Comparison of ENCODE assay signal across 9 cellular contexts in the genomic region with DNA sequence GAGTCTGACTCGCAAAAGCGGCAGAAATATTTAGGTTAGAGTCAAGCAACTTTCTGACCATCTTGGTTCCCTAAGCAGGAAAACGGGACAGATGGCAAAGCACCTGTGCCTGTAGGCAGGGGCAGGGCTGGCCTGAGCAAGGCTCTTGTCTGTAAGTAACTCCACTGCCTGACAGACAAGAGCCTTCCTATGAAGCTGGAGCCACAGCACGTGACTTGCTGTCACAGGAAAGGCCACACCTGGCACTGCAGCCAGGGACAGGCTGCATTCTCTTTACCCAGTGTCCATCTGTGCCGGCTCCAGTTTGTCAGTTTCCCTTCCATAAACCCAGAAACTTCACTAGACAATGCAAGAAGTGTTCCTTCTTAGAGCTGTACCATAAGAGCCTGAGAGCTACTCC.
DNase-seq lines count a peak whose midpoint lies in the region; ATAC-seq, FAIRE-seq and TF ChIP-seq lines count a peak whose summit lies in the region.
"Had no signal": no experiment of that assay in that cellular context is flagged by ENCODE, and none has a peak within 500 bp of the region (broad histone marks: within the 10 kb centered on the region; RNA-seq: fewer than 3 reads in every experiment).

No MANE protein-coding gene starts in this region.

- H4K20me1 ChIP-seq in astrocyte (ENCODE audit: insufficient read depth, low read length): peaks cover 13% of the 10 kb centered on the region

- peak; percentile 15 for ATAC-seq in GM19395 (IDR thresholded peaks at IDR 0.05; ENCODE audit: unreplicated experiment)

- TF ChIP-seq CTCF in 22Rv1 (IDR thresholded peaks at IDR 0.05): no peak
- TF ChIP-seq CTCF in astrocyte (IDR thresholded peaks at IDR 0.05; ENCODE audit: insufficient read depth, low read depth, low read length): no peak

- no peak overlapping the region for H3K4me3 Mint-ChIP-seq in astrocyte (ENCODE audit: unreplicated experiment)

- peaks cover 19% of the 10 kb centered on the region for H3K36me3 Mint-ChIP-seq in astrocyte (ENCODE audit: low read depth, unreplicated experiment)

- no peaks in the 10 kb centered on the region for H3K9me3 ChIP-seq in astrocyte (ENCODE audit: insufficient read depth, low read depth, low read length)

- no peak for DNase-seq in astrocyte (ENCODE audit: low read depth)
- peak; percentile 35 for DNase-seq in left kidney (ENCODE audit: low read depth, low spot score)
- no peak for DNase-seq in T1000 (lab: John Stamatoyannopoulos, UW)
- DNase-seq in islet precursor cell: no peak
- DNase-seq in Kasumi-1 (lab: John Stamatoyannopoulos, UW): no peak
- no peak for DNase-seq in stimulated activated CD4-positive, alpha-beta T cell treated with anti-CD3 and anti-CD28 coated beads, Interleukin-4, amount 100 ng/mL, for 1 hour

- H2AFZ ChIP-seq in astrocyte (ENCODE audit: low read depth, low read length): no peak overlapping the region

- no peak overlapping the region for H3K4me2 ChIP-seq in astrocyte (ENCODE audit: low read length)

- no peak for FAIRE-seq in astrocyte (lab: Jason Lieb, UNC)

- H3K4me3 ChIP-seq in astrocyte (ENCODE audit: insufficient read depth, low read depth, low read length): no peak overlapping the region
- H3K4me3 ChIP-seq: coronary artery had no signal

- peaks cover 2% of the 10 kb centered on the region for H3K4me1 Mint-ChIP-seq in astrocyte (ENCODE audit: low read depth, unreplicated experiment)

- no peaks in the 10 kb centered on the region for H3K36me3 ChIP-seq in astrocyte (ENCODE audit: insufficient read depth, low read length)

- no peaks in the 10 kb centered on the region for H3K79me2 ChIP-seq in astrocyte (ENCODE audit: insufficient read depth, low read length)

- H3K27ac ChIP-seq in 22Rv1: 0 out of 2 replicates have a peak overlapping the region, but pooled peaks have one; percentile 12
- no peak overlapping the region for H3K27ac ChIP-seq in astrocyte (ENCODE audit: low read depth, low read length)

- no peaks in the 10 kb centered on the region for H3K4me1 ChIP-seq in astrocyte (ENCODE audit: insufficient read depth, low read length)

- H3K9me3 Mint-ChIP-seq in astrocyte (ENCODE audit: unreplicated experiment): no peaks in the 10 kb centered on the region

- peak overlapping the region; percentile 18 for H3K27ac Mint-ChIP-seq in astrocyte (ENCODE audit: unreplicated experiment)

- no peaks in the 10 kb centered on the region for H3K27me3 ChIP-seq in astrocyte (ENCODE audit: insufficient read depth, low read length)

- H3K9ac ChIP-seq in astrocyte (ENCODE audit: low read length): no peak overlapping the region

- H3K27me3 Mint-ChIP-seq in astrocyte (ENCODE audit: low read depth, unreplicated experiment): no peaks in the 10 kb centered on the region
